15 cellular contexts compared by ENCODE assay signal in genomic region chr9:124392254-124392653, GRCh38. TPM values are rescaled to one million over a fixed set of nuclear protein-coding genes. Genes with fewer than 3 reads are reported as not detected.
DNase-seq lines count a peak whose midpoint lies in the region; ATAC-seq and TF ChIP-seq lines count a peak whose summit lies in the region.
"Had no signal": no experiment of that assay in that cellular context is flagged by ENCODE, and none has a peak within 500 bp of the region (broad histone marks: within the 10 kb centered on the region; RNA-seq: fewer than 3 reads in every experiment).

No MANE protein-coding gene starts in this region.

- POLR2A ChIA-PET in SK-N-SH (lab: Yijun Ruan, JAX), result no interaction called here

- H3K9ac ChIP-seq in SK-N-SH, result peak overlapping the region; percentile 31; the same call in 1 of the 2 replicates

- H3K36me3 ChIP-seq in SK-N-SH (replicated peaks in 1 of 2; ENCODE audit: control insufficient read depth in 1 of 2, insufficient read depth in 2 of 2, low read length in 1 of 2) (peaks cover 4 to 16% of the 10 kb centered on the region in 2 experiments), tibial nerve (peaks cover 0 to 3% (median 0%) of the 10 kb centered on the region in 3 donors)

- H2AFZ ChIP-seq in SK-N-SH (ENCODE audit: low read depth), result no peak overlapping the region

- H4K20me1 ChIP-seq in SK-N-SH (ENCODE audit: insufficient read depth), result peaks cover 72% of the 10 kb centered on the region

- WGBS in SK-N-SH (ENCODE audit: low lambda C conversion rate), result 78% methylated on average over 10 of the region's 10 CpGs
- WGBS in tibial nerve, 2 donors, result 67 to 77% methylated on average over 10 of the region's 10 CpGs

- H3K4me3 ChIP-seq in SK-N-SH (ENCODE audit: low read depth in 2 of 2, low read length in 1 of 2) (peak overlapping the region in 1 of 2 experiments; percentile 28; a peak in 1 of 4 replicates), tibial nerve (no peak overlapping the region)
- H3K4me3 ChIP-seq: coronary artery, gastroesophageal sphincter had no signal

- DNase-seq in activated T-cell treated with anti-CD3 and anti-CD28 coated beads, Interleukin-2, amount 50 U/mL, for 72 hours, result no peak
- no peak for DNase-seq in activated T-cell treated with anti-CD3 and anti-CD28 coated beads, Interleukin-2, amount 50 U/mL, for 1 hour
- DNase-seq in SK-N-SH (no peak), left ventricle myocardium superior (peak; percentile 47), tibial nerve (ENCODE audit: low spot score in 2 of 2) (no peak), mucosa of gallbladder (ENCODE audit: low spot score) (no peak), T1000 (lab: John Stamatoyannopoulos, UW) (no peak)
- DNase-seq: NCI-H2171; stimulated activated CD4-positive, alpha-beta T cell treated with anti-CD3 and anti-CD28 coated beads, Interleukin-4, amount 100 ng/mL, for 4 hours; stimulated activated naive CD8-positive, alpha-beta T cell treated with anti-CD3 and anti-CD28 coated beads, Interleukin-15, amount 100 ng/mL, for 72 hours had no signal

- peaks cover 50% of the 10 kb centered on the region for H3K4me1 Mint-ChIP-seq in activated T-cell treated with anti-CD3 and anti-CD28 coated beads, Interleukin-2, amount 50 U/mL, for 72 hours (ENCODE audit: low read depth)

- peak overlapping the region; percentile 72 for H3K27ac Mint-ChIP-seq in activated T-cell treated with anti-CD3 and anti-CD28 coated beads, Interleukin-2, amount 50 U/mL, for 72 hours
- H3K27ac Mint-ChIP-seq: activated CD4-positive, alpha-beta T cell treated with anti-CD3 and anti-CD28 coated beads for 36 hours had no signal

- peaks cover 88% of the 10 kb centered on the region for H3K79me2 ChIP-seq in SK-N-SH (ENCODE audit: insufficient read depth)

- TF ChIP-seq EP300 in SK-N-SH (IDR thresholded peaks at IDR 0.05; ENCODE audit: borderline replicate concordance in 1 of 2, low read depth in 1 of 2, low read length in 1 of 2) (no peak), tibial nerve (IDR thresholded peaks at IDR 0.05) (no peak)

- peak overlapping the region; percentile 53 to 90; a peak in 3 of 4 replicates for H3K27ac ChIP-seq in SK-N-SH (ENCODE audit: low read depth in 2 of 2, low read length in 1 of 2)
- H3K27ac ChIP-seq in tibial nerve, result peak overlapping the region in 3 of 4 donors; percentile 3 to 48 (median 12)
- H3K27ac ChIP-seq: coronary artery, gastroesophageal sphincter had no signal

- TF ChIP-seq CTCF in SK-N-SH (IDR thresholded peaks at IDR 0.05) (no peak), tibial nerve (IDR thresholded peaks at IDR 0.05) (no peak)

- no peaks in the 10 kb centered on the region for H3K9me3 Mint-ChIP-seq in activated T-cell treated with anti-CD3 and anti-CD28 coated beads, Interleukin-2, amount 50 U/mL, for 72 hours
- H3K9me3 Mint-ChIP-seq: stimulated activated naive CD8-positive, alpha-beta T cell treated with anti-CD3 and anti-CD28 coated beads, Interleukin-15, amount 100 ng/mL, for 72 hours had no signal

- CTCF ChIA-PET in SK-N-SH (lab: Yijun Ruan, JAX), result interaction anchor here (0.5 to 10.0 kb wide), 28 partner anchors 8 to 1222 kb away, joined by 3 to 87 read pairs (median 7); no protein-coding TSS in a partner anchor

- H3K4me2 ChIP-seq in SK-N-SH, result peak overlapping the region; percentile 72

- H3K4me1 ChIP-seq in SK-N-SH (ENCODE audit: control insufficient read depth in 1 of 2, insufficient read depth in 2 of 2, low read depth in 1 of 2, low read length in 1 of 2) (peaks cover 42 to 51% of the 10 kb centered on the region in 2 experiments), tibial nerve (peaks cover 0 to 67% (median 9%) of the 10 kb centered on the region in 4 donors)

- no peaks in the 10 kb centered on the region for H3K9me3 ChIP-seq in SK-N-SH
- H3K9me3 ChIP-seq in tibial nerve, result no peaks in the 10 kb centered on the region
- H3K9me3 ChIP-seq: gastroesophageal sphincter had no signal

- H3K27me3 ChIP-seq in SK-N-SH (ENCODE audit: insufficient read depth) (no peaks in the 10 kb centered on the region), tibial nerve (no peaks in the 10 kb centered on the region)
- H3K27me3 ChIP-seq: gastroesophageal sphincter had no signal

- no peak for TF ChIP-seq RAD21 in SK-N-SH (IDR thresholded peaks at IDR 0.05; ENCODE audit: low read length)

- intact Hi-C loops in left ventricle myocardium superior (cut with micrococcal nuclease), result no loop called here

- no peaks in the 10 kb centered on the region for H3K27me3 Mint-ChIP-seq in activated T-cell treated with anti-CD3 and anti-CD28 coated beads, Interleukin-2, amount 50 U/mL, for 72 hours (ENCODE audit: low read depth)
- H3K27me3 Mint-ChIP-seq: activated CD4-positive, alpha-beta T cell treated with anti-CD3 and anti-CD28 coated beads for 36 hours; stimulated activated naive CD8-positive, alpha-beta T cell treated with anti-CD3 and anti-CD28 coated beads, Interleukin-15, amount 100 ng/mL, for 72 hours had no signal

- peaks cover 2 to 4% of the 10 kb centered on the region in 2 donors for H3K36me3 Mint-ChIP-seq in activated T-cell treated with anti-CD3 and anti-CD28 coated beads, Interleukin-2, amount 50 U/mL, for 72 hours (ENCODE audit: insufficient read depth in 2 of 2)

- no peak for ATAC-seq in activated T-cell treated with anti-CD3 and anti-CD28 coated beads, Interleukin-2, amount 50 U/mL, for 72 hours (replicated peaks in 1 of 2)
- ATAC-seq in left ventricle myocardium superior, result peak; percentile 53
- ATAC-seq in HG02840 (IDR thresholded peaks at IDR 0.05; ENCODE audit: low FRiP score, unreplicated experiment), result no peak
- ATAC-seq: gastroesophageal sphincter; stimulated activated naive CD8-positive, alpha-beta T cell treated with anti-CD3 and anti-CD28 coated beads, Interleukin-15, amount 100 ng/mL, for 72 hours had no signal

- H3F3A ChIP-seq in SK-N-SH (replicated peaks; ENCODE audit: insufficient read depth), result peaks cover 41% of the 10 kb centered on the region

- no peak for TF ChIP-seq POLR2A in tibial nerve (IDR thresholded peaks at IDR 0.05)

- no peaks in the 10 kb centered on the region for H3K9me2 ChIP-seq in SK-N-SH

- H3K4me3 Mint-ChIP-seq in activated T-cell treated with anti-CD3 and anti-CD28 coated beads, Interleukin-2, amount 50 U/mL, for 72 hours, result peak overlapping the region in 1 of 2 donors; percentile 40
- H3K4me3 Mint-ChIP-seq: activated CD4-positive, alpha-beta T cell treated with anti-CD3 and anti-CD28 coated beads for 36 hours; stimulated activated naive CD8-positive, alpha-beta T cell treated with anti-CD3 and anti-CD28 coated beads, Interleukin-15, amount 100 ng/mL, for 72 hours had no signal

TF ChIP-seq in SK-N-SH, 30 proteins besides CTCF, POLR2A, EP300 and RAD21 (continues in another document):
- TF ChIP-seq REST (IDR thresholded peaks at IDR 0.05; ENCODE audit: low read depth, low read length) (no peak), IRF3 (IDR thresholded peaks at IDR 0.05; ENCODE audit: low read depth, low read length) (no peak)

RNA-seq across cellular contexts. Expression of gene PSMB7, which starts 23.0 kb away (rescaled TPM):
- 100 to 1,000 TPM; 120 to 126 TPM for total RNA-seq in activated T-cell treated with anti-CD3 and anti-CD28 coated beads, Interleukin-2, amount 50 U/mL, for 72 hours
- polyA plus RNA-seq in SK-N-SH (2012; rRNA removed), result 357 and 484 TPM in 2 replicates
- 361 and 420 TPM in 2 replicates for polyA plus RNA-seq in SK-N-SH (2012; cell fraction: cytosol; rRNA removed)
- 150 and 232 TPM in 2 replicates for polyA plus RNA-seq in SK-N-SH (2012; cell fraction: nucleus; rRNA removed)
- total RNA-seq in left ventricle myocardium superior, result 173 TPM
- 100 to 1,000 TPM in 2 of 4 donors, 10 to 100 TPM in 2; 74.7 to 181 (median 100) TPM for total RNA-seq in tibial nerve
- 86.1 TPM for total RNA-seq in mucosa of gallbladder

RNA-seq across cellular contexts. Expression of gene ADGRD2, which starts 58.0 kb away (rescaled TPM):
- total RNA-seq in activated T-cell treated with anti-CD3 and anti-CD28 coated beads, Interleukin-2, amount 50 U/mL, for 72 hours, result not detected
- polyA plus RNA-seq in SK-N-SH (2012; rRNA removed), result 0.05 and 0.10 TPM in 2 replicates
- not detected in 2 replicates for polyA plus RNA-seq in SK-N-SH (2012; cell fraction: cytosol; rRNA removed)
- polyA plus RNA-seq in SK-N-SH (2012; cell fraction: nucleus; rRNA removed), result 0.11 and 0.31 TPM in 2 replicates
- not detected for total RNA-seq in left ventricle myocardium superior
- total RNA-seq in tibial nerve, result not detected
- not detected for total RNA-seq in mucosa of gallbladder
- total RNA-seq: activated CD4-positive, alpha-beta T cell treated with anti-CD3 and anti-CD28 coated beads for 36 hours; gastroesophageal sphincter; HT-29 had no signal
